In genomic region chr11:93922830-93923229, GRCh38 we compare ENCODE assay signal across 1 cellular context.
TF ChIP-seq lines count a peak whose summit lies in the region.

No MANE protein-coding gene starts in this region.

TF ChIP-seq in HepG2, 621 proteins besides CTCF, POLR2A, EP300 and RAD21 (continued from another document and continues in another):
- TF ChIP-seq ZNF614 (CRISPR knock-in tag; IDR thresholded peaks at IDR 0.05; ENCODE audit: borderline replicate concordance) (peak; percentile 78; the same call in 1 of the 2 replicates), ZBTB7A (CRISPR knock-in tag; IDR thresholded peaks at IDR 0.05) (peak; percentile 19; the same call in 1 of the 2 replicates), AHR (CRISPR knock-in tag; IDR thresholded peaks at IDR 0.05) (no peak), MATR3 (CRISPR knock-in tag; IDR thresholded peaks at IDR 0.05) (no peak), POLR2AphosphoS5 (IDR thresholded peaks at IDR 0.05; ENCODE audit: low read depth, low read length) (no peak), ARID5B (CRISPR knock-in tag; IDR thresholded peaks at IDR 0.05) (peak; percentile 80), IRF9 (CRISPR knock-in tag; IDR thresholded peaks at IDR 0.05; ENCODE audit: borderline replicate concordance) (no peak; the same call in 1 of the 2 replicates), ZBTB42 (CRISPR knock-in tag; IDR thresholded peaks at IDR 0.05) (no peak), SALL1 (CRISPR knock-in tag; IDR thresholded peaks at IDR 0.05) (peak; percentile 65; the same call in 1 of the 2 replicates), ZNF24 (IDR thresholded peaks at IDR 0.05) (no peak), SMC3 (IDR thresholded peaks at IDR 0.05; ENCODE audit: low read length) (no peak), GTF3A (CRISPR knock-in tag; conservative IDR thresholded peaks at IDR 0.05) (no peak), ZNF501 (CRISPR knock-in tag; IDR thresholded peaks at IDR 0.05) (no peak), MAF1 (CRISPR knock-in tag; IDR thresholded peaks at IDR 0.05; ENCODE audit: borderline replicate concordance) (no peak), CEBPB (IDR thresholded peaks at IDR 0.05; ENCODE audit: borderline replicate concordance, low read depth, low read length) (no peak), ZNF232 (CRISPR knock-in tag; IDR thresholded peaks at IDR 0.05; ENCODE audit: borderline replicate concordance) (no peak), SMARCC2 (IDR thresholded peaks at IDR 0.05) (no peak), KAT2B (IDR thresholded peaks at IDR 0.05; ENCODE audit: borderline replicate concordance, low read depth, low read length) (no peak), ZNF792 (CRISPR knock-in tag; IDR thresholded peaks at IDR 0.05) (no peak), TSC22D2 (CRISPR knock-in tag; IDR thresholded peaks at IDR 0.05; ENCODE audit: borderline replicate concordance) (no peak), NFE2L2 (IDR thresholded peaks at IDR 0.05; ENCODE audit: low read length) (no peak), ATRX (CRISPR knock-in tag; IDR thresholded peaks at IDR 0.05; ENCODE audit: borderline replicate concordance) (no peak), SOX5 (CRISPR knock-in tag; IDR thresholded peaks at IDR 0.05; ENCODE audit: borderline replicate concordance) (peak; percentile 68; the same call in 1 of the 2 replicates), ZMAT5 (CRISPR knock-in tag; IDR thresholded peaks at IDR 0.05; ENCODE audit: borderline replicate concordance, low read depth) (no peak), NAIF1 (CRISPR knock-in tag; IDR thresholded peaks at IDR 0.05; ENCODE audit: borderline replicate concordance) (no peak), RNF2 (conservative IDR thresholded peaks at IDR 0.05; ENCODE audit: low read depth) (peak; percentile 42; the same call in 1 of the 2 replicates), ZNF510 (CRISPR knock-in tag; IDR thresholded peaks at IDR 0.05; ENCODE audit: low read depth) (no peak), KLF12 (CRISPR knock-in tag; IDR thresholded peaks at IDR 0.05; ENCODE audit: borderline replicate concordance) (no peak), FOXC1 (CRISPR knock-in tag; IDR thresholded peaks at IDR 0.05; ENCODE audit: borderline replicate concordance) (no peak), ZNF660 (CRISPR knock-in tag; IDR thresholded peaks at IDR 0.05; ENCODE audit: borderline replicate concordance, low read depth) (no peak), CREM (IDR thresholded peaks at IDR 0.05) (no peak), CREM (CRISPR knock-in tag; IDR thresholded peaks at IDR 0.05) (no peak), SATB2 (CRISPR knock-in tag; IDR thresholded peaks at IDR 0.05) (no peak), ZNF18 (CRISPR knock-in tag; IDR thresholded peaks at IDR 0.05; ENCODE audit: insufficient replicate concordance) (no peak), ZNF563 (CRISPR knock-in tag; IDR thresholded peaks at IDR 0.05) (no peak), TBX3 (IDR thresholded peaks at IDR 0.05; ENCODE audit: borderline replicate concordance) (peak; percentile 95), TCF7L2 (IDR thresholded peaks at IDR 0.05; ENCODE audit: low read depth, low read length) (no peak), KDM1A (CRISPR knock-in tag; IDR thresholded peaks at IDR 0.05) (no peak)
- TF ChIP-seq, protein P1, sequence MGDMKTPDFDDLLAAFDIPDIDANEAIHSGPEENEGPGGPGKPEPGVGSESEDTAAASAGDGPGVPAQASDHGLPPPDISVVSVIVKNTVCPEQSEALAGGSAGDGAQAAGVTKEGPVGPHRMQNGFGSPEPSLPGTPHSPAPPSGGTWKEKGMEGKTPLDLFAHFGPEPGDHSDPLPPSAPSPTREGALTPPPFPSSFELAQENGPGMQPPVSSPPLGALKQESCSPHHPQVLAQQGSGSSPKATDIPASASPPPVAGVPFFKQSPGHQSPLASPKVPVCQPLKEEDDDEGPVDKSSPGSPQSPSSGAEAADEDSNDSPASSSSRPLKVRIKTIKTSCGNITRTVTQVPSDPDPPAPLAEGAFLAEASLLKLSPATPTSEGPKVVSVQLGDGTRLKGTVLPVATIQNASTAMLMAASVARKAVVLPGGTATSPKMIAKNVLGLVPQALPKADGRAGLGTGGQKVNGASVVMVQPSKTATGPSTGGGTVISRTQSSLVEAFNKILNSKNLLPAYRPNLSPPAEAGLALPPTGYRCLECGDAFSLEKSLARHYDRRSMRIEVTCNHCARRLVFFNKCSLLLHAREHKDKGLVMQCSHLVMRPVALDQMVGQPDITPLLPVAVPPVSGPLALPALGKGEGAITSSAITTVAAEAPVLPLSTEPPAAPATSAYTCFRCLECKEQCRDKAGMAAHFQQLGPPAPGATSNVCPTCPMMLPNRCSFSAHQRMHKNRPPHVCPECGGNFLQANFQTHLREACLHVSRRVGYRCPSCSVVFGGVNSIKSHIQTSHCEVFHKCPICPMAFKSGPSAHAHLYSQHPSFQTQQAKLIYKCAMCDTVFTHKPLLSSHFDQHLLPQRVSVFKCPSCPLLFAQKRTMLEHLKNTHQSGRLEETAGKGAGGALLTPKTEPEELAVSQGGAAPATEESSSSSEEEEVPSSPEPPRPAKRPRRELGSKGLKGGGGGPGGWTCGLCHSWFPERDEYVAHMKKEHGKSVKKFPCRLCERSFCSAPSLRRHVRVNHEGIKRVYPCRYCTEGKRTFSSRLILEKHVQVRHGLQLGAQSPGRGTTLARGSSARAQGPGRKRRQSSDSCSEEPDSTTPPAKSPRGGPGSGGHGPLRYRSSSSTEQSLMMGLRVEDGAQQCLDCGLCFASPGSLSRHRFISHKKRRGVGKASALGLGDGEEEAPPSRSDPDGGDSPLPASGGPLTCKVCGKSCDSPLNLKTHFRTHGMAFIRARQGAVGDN (CRISPR knock-in tag; IDR thresholded peaks at IDR 0.05): no peak
- TF ChIP-seq, protein P2, sequence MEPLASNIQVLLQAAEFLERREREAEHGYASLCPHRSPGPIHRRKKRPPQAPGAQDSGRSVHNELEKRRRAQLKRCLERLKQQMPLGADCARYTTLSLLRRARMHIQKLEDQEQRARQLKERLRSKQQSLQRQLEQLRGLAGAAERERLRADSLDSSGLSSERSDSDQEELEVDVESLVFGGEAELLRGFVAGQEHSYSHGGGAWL (CRISPR knock-in tag; IDR thresholded peaks at IDR 0.05): no peak
- TF ChIP-seq, protein P3, sequence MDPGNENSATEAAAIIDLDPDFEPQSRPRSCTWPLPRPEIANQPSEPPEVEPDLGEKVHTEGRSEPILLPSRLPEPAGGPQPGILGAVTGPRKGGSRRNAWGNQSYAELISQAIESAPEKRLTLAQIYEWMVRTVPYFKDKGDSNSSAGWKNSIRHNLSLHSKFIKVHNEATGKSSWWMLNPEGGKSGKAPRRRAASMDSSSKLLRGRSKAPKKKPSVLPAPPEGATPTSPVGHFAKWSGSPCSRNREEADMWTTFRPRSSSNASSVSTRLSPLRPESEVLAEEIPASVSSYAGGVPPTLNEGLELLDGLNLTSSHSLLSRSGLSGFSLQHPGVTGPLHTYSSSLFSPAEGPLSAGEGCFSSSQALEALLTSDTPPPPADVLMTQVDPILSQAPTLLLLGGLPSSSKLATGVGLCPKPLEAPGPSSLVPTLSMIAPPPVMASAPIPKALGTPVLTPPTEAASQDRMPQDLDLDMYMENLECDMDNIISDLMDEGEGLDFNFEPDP (CRISPR knock-in tag; conservative IDR thresholded peaks at IDR 0.05): no peak
- TF ChIP-seq, protein P4, sequence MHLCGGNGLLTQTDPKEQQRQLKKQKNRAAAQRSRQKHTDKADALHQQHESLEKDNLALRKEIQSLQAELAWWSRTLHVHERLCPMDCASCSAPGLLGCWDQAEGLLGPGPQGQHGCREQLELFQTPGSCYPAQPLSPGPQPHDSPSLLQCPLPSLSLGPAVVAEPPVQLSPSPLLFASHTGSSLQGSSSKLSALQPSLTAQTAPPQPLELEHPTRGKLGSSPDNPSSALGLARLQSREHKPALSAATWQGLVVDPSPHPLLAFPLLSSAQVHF (CRISPR knock-in tag; IDR thresholded peaks at IDR 0.05): no peak
- TF ChIP-seq, protein P5, sequence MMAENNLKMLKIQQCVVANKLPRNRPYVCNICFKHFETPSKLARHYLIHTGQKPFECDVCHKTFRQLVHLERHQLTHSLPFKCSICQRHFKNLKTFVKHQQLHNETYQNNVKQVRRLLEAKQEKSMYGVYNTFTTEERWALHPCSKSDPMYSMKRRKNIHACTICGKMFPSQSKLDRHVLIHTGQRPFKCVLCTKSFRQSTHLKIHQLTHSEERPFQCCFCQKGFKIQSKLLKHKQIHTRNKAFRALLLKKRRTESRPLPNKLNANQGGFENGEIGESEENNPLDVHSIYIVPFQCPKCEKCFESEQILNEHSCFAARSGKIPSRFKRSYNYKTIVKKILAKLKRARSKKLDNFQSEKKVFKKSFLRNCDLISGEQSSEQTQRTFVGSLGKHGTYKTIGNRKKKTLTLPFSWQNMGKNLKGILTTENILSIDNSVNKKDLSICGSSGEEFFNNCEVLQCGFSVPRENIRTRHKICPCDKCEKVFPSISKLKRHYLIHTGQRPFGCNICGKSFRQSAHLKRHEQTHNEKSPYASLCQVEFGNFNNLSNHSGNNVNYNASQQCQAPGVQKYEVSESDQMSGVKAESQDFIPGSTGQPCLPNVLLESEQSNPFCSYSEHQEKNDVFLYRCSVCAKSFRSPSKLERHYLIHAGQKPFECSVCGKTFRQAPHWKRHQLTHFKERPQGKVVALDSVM (CRISPR knock-in tag; IDR thresholded peaks at IDR 0.05): no peak
- TF ChIP-seq, protein P6, sequence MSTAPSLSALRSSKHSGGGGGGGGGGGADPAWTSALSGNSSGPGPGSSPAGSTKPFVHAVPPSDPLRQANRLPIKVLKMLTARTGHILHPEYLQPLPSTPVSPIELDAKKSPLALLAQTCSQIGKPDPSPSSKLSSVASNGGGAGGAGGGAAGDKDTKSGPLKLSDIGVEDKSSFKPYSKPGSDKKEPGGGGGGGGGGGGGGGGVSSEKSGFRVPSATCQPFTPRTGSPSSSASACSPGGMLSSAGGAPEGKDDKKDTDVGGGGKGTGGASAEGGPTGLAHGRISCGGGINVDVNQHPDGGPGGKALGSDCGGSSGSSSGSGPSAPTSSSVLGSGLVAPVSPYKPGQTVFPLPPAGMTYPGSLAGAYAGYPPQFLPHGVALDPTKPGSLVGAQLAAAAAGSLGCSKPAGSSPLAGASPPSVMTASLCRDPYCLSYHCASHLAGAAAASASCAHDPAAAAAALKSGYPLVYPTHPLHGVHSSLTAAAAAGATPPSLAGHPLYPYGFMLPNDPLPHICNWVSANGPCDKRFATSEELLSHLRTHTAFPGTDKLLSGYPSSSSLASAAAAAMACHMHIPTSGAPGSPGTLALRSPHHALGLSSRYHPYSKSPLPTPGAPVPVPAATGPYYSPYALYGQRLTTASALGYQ (CRISPR knock-in tag; IDR thresholded peaks at IDR 0.05): no peak
